9 cellular contexts compared by ENCODE assay signal in the genomic region with DNA sequence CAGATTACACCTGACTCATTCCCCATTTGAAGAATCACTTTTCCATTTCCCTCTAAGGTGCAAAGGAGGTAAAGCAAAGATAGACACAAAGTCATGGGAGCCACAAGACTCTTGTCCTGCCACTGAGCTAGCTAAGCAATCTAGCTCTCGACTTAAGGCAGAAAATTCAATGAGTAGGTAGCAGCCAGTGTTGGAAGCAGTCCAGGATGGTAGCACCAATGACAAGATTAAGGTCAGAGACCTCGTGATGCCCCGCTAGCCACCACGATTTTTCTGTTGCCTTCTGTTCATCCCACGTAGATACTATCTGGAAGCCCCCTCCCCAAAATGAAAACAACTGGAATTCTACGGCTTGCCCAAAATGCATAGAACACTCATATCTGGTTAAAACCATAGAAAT. TPM values are rescaled to one million over a fixed set of nuclear protein-coding genes. Genes with fewer than 3 reads are reported as not detected.
DNase-seq lines count a peak whose midpoint lies in the region; ATAC-seq, FAIRE-seq and TF ChIP-seq lines count a peak whose summit lies in the region.
"Had no signal": no experiment of that assay in that cellular context is flagged by ENCODE, and none has a peak within 500 bp of the region (broad histone marks: within the 10 kb centered on the region; RNA-seq: fewer than 3 reads in every experiment).

No MANE protein-coding gene starts in this region.

- H3K18ac ChIP-seq in H9 (ENCODE audit: insufficient read length, low read depth, low read length), result no peak overlapping the region

- H3K27me3 ChIP-seq in A673 (replicated peaks; ENCODE audit: insufficient read depth, low read depth, low read length, poor library complexity) (no peaks in the 10 kb centered on the region), H9 (ENCODE audit: insufficient read depth, low read length) (no peaks in the 10 kb centered on the region), mucosa of rectum (ENCODE audit: control insufficient read depth in 2 of 2, insufficient read depth in 2 of 2, low read length in 2 of 2) (no peaks in the 10 kb centered on the region)

- H3K9ac ChIP-seq in H9 (ENCODE audit: extremely low read depth, insufficient read length, low read length) (no peak overlapping the region), mucosa of rectum (ENCODE audit: low read depth in 1 of 2, low read length in 2 of 2) (peak overlapping the region in 1 of 2 donors; percentile 34)

- H3K9me3 ChIP-seq in A673 (ENCODE audit: low read depth, low read length, poor library complexity, severe bottlenecking) (no peaks in the 10 kb centered on the region), H9 (ENCODE audit: control insufficient read depth, low read depth, low read length) (no peaks in the 10 kb centered on the region), mucosa of rectum (ENCODE audit: control insufficient read depth in 2 of 2, low read length in 2 of 2) (no peaks in the 10 kb centered on the region)

- no CpG with 5 or more reads among the region's 6 CpGs for WGBS in H9 (ENCODE audit: extremely low coverage, insufficient read length, low lambda C conversion rate)

- POLR2A ChIA-PET in A673 (lab: Charles Lee; ENCODE audit: low non-redundant PET), result no interaction called here
- POLR2A ChIA-PET in activated naive CD8-positive, alpha-beta T cell treated with anti-CD3 and anti-CD28 coated beads, Interleukin-2, amount 10 ng/mL, durations not matched to agents 7 days and 5 days (lab: Charles Lee), result interaction anchor here (2.8 to 4.9 kb wide), 7 partner anchors 9 to 133 kb away, joined by 16 to 108 read pairs (median 70); a partner anchor contains a TSS

- TF ChIP-seq CTCF in A673 (conservative IDR thresholded peaks at IDR 0.05; ENCODE audit: low read depth, low read length) (no peak), H9 (conservative IDR thresholded peaks at IDR 0.05) (no peak)

- peaks cover 18 to 23% of the 10 kb centered on the region in 2 experiments for H3K4me1 Mint-ChIP-seq in H9
- peaks cover 55% of the 10 kb centered on the region for H3K4me1 Mint-ChIP-seq in activated naive CD8-positive, alpha-beta T cell treated with anti-CD3 and anti-CD28 coated beads, Interleukin-2, amount 10 ng/mL, durations not matched to agents 7 days and 5 days

- H3K14ac ChIP-seq in H9 (ENCODE audit: insufficient read depth, low read length), result no peak overlapping the region

- FAIRE-seq in frontal cortex (lab: Jason Lieb, UNC), result no peak

- H3K4ac ChIP-seq in H9 (ENCODE audit: low read depth, low read length), result no peak overlapping the region

- H3K27me3 Mint-ChIP-seq in H9 (ENCODE audit: low read depth), result peaks cover 18% of the 10 kb centered on the region
- H3K27me3 Mint-ChIP-seq in activated naive CD8-positive, alpha-beta T cell treated with anti-CD3 and anti-CD28 coated beads, Interleukin-2, amount 10 ng/mL, durations not matched to agents 7 days and 5 days, result peaks cover 3% of the 10 kb centered on the region

- peaks cover 20 to 35% (median 24%) of the 10 kb centered on the region in 3 experiments for H3K36me3 Mint-ChIP-seq in H9 (ENCODE audit: insufficient read depth in 1 of 3, low read depth in 3 of 3)
- peaks cover 19% of the 10 kb centered on the region for H3K36me3 Mint-ChIP-seq in activated naive CD8-positive, alpha-beta T cell treated with anti-CD3 and anti-CD28 coated beads, Interleukin-2, amount 10 ng/mL, durations not matched to agents 7 days and 5 days

- H4K5ac ChIP-seq in H9 (ENCODE audit: insufficient read length, low read depth, low read length), result no peak overlapping the region

- no peak overlapping the region for H2BK12ac ChIP-seq in H9 (ENCODE audit: insufficient read length, low read depth, low read length)

- H3K4me3 ChIP-seq in A673 (ENCODE audit: low read depth, low read length, poor library complexity, severe bottlenecking) (peak overlapping the region; percentile 82), mucosa of rectum (ENCODE audit: low read length in 2 of 2) (peak overlapping the region; percentile 33 to 85)

- no peak overlapping the region for H3K27ac Mint-ChIP-seq in H9
- peak overlapping the region; percentile 88 for H3K27ac Mint-ChIP-seq in activated naive CD8-positive, alpha-beta T cell treated with anti-CD3 and anti-CD28 coated beads, Interleukin-2, amount 10 ng/mL, durations not matched to agents 7 days and 5 days

- H3K23me2 ChIP-seq in H9 (ENCODE audit: insufficient read length, low read depth, low read length, poor library complexity, severe bottlenecking), result peaks cover 6% of the 10 kb centered on the region

- H3K79me1 ChIP-seq in H9 (ENCODE audit: insufficient read depth, low read depth, low read length, poor library complexity, severe bottlenecking), result no peaks in the 10 kb centered on the region

- H3K4me1 ChIP-seq in A673 (ENCODE audit: insufficient read depth, low read length, poor library complexity, severe bottlenecking) (peaks cover 14% of the 10 kb centered on the region), H9 (ENCODE audit: insufficient read depth, low read length) (no peaks in the 10 kb centered on the region), mucosa of rectum (ENCODE audit: control insufficient read depth in 2 of 2, insufficient read depth in 2 of 2, low read length in 2 of 2) (peaks cover 18 to 30% of the 10 kb centered on the region in 2 donors)

- peak overlapping the region; percentile 83 to 89; a peak in 3 of 5 replicates for H3K4me3 Mint-ChIP-seq in H9
- peak overlapping the region; percentile 95 for H3K4me3 Mint-ChIP-seq in activated naive CD8-positive, alpha-beta T cell treated with anti-CD3 and anti-CD28 coated beads, Interleukin-2, amount 10 ng/mL, durations not matched to agents 7 days and 5 days

- no peak overlapping the region for H3K23ac ChIP-seq in H9 (ENCODE audit: insufficient read length, low read depth, low read length)

- no peak overlapping the region for H4K91ac ChIP-seq in H9 (ENCODE audit: insufficient read length, low read depth, low read length)

- no peak overlapping the region for H2BK15ac ChIP-seq in H9 (ENCODE audit: low read depth, low read length)

- H2BK20ac ChIP-seq in H9 (ENCODE audit: low read depth, low read length, poor library complexity, severe bottlenecking), result no peak overlapping the region

- H4K20me1 ChIP-seq in H9 (ENCODE audit: control insufficient read depth, insufficient read depth, insufficient read length), result no peaks in the 10 kb centered on the region

- no peak for ATAC-seq in activated naive CD8-positive, alpha-beta T cell treated with anti-CD3 and anti-CD28 coated beads, Interleukin-2, amount 10 ng/mL, durations not matched to agents 7 days and 5 days (ENCODE audit: low read depth)

- H3K36me3 ChIP-seq in A673 (ENCODE audit: insufficient read depth, low read length, poor library complexity, severe bottlenecking) (peaks cover 18% of the 10 kb centered on the region), mucosa of rectum (ENCODE audit: control insufficient read depth in 2 of 2, insufficient read depth in 2 of 2, low read length in 2 of 2) (peaks cover 18 to 23% of the 10 kb centered on the region in 2 donors)

- no peak overlapping the region for H3K4me2 ChIP-seq in H9 (ENCODE audit: insufficient read depth, insufficient read length, low read length)

- H2AK5ac ChIP-seq in H9 (ENCODE audit: insufficient read length, low read length), result no peak overlapping the region

- no peak overlapping the region for H4K8ac ChIP-seq in H9 (replicated peaks; ENCODE audit: insufficient read length, low read depth, low read length)

- H3K27ac ChIP-seq in A673 (ENCODE audit: low read depth, low read length, poor library complexity, severe bottlenecking) (no peak overlapping the region), H9 (ENCODE audit: insufficient read length, low read depth, low read length) (no peak overlapping the region), mucosa of rectum (ENCODE audit: low read depth in 2 of 2, low read length in 2 of 2) (no peak overlapping the region)

- BruUV-seq in A673 (replicated peaks; lab: Mats Ljungman, UMichigan), result no TSS peak

- no peak overlapping the region for H2BK5ac ChIP-seq in H9 (ENCODE audit: insufficient read length, low read length)

- no peak for DNase-seq in A673 (ENCODE audit: low spot score)
- DNase-seq in H9, result no peak
- DNase-seq in activated naive CD8-positive, alpha-beta T cell treated with anti-CD3 and anti-CD28 coated beads, Interleukin-2, amount 10 ng/mL, durations not matched to agents 7 days and 5 days, result no peak
- DNase-seq in stimulated activated CD4-positive, alpha-beta T cell treated with anti-CD3 and anti-CD28 coated beads, Interleukin-15, amount 100 ng/mL, for 24 hours, result no peak
- no peak for DNase-seq in effector CD8-positive, alpha-beta T cell (lab: John Stamatoyannopoulos, UW)
- no peak for DNase-seq in NCI-H1436 treated with DMSO at 0.1 percent for 48 hours (lab: John Stamatoyannopoulos, UW)
- no peak for DNase-seq in frontal cortex (ENCODE audit: low spot score in 2 of 2)
- DNase-seq: DMS 273 treated with DMSO at 0.1 percent for 48 hours had no signal

- CTCF ChIA-PET in A673 (lab: Charles Lee), result no interaction called here

- H2BK120ac ChIP-seq in H9 (ENCODE audit: low read depth, low read length, poor library complexity, severe bottlenecking), result no peak overlapping the region

- no peaks in the 10 kb centered on the region; a peak in 2 of 5 replicates for H3K9me3 Mint-ChIP-seq in H9
- H3K9me3 Mint-ChIP-seq in activated naive CD8-positive, alpha-beta T cell treated with anti-CD3 and anti-CD28 coated beads, Interleukin-2, amount 10 ng/mL, durations not matched to agents 7 days and 5 days, result no peaks in the 10 kb centered on the region

- intact Hi-C loops in A673 (cut with micrococcal nuclease; ENCODE audit: unreplicated experiment), result no loop called here

- H2AFZ ChIP-seq in H9 (ENCODE audit: low read length), result no peak overlapping the region

- H3T11ph ChIP-seq in H9 (ENCODE audit: low read length), result no peak overlapping the region

- H3K79me2 ChIP-seq in H9 (ENCODE audit: insufficient read depth, low read length), result no peaks in the 10 kb centered on the region; the same call in 1 of the 2 replicates

- no peak overlapping the region for H3K56ac ChIP-seq in H9 (ENCODE audit: insufficient read length, low read depth, low read length)

RNA-seq across cellular contexts. Expression of a gene that starts 1.4 kb away (rescaled TPM):
- total RNA-seq in A673 (2021) (10.0 and 10.9 TPM in 2 replicates), H9 (2021) (10.3 TPM in 2 replicates), frontal cortex (1.2 TPM)
- 10 to 100 TPM; 65.5 to 72.1 TPM for total RNA-seq in activated naive CD8-positive, alpha-beta T cell treated with anti-CD3 and anti-CD28 coated beads, Interleukin-2, amount 10 ng/mL, durations not matched to agents 7 days and 5 days

RNA-seq across cellular contexts. Expression of a gene that starts 17.2 kb away (rescaled TPM):
- total RNA-seq in A673 (2021), result 6.9 and 7.4 TPM in 2 replicates
- total RNA-seq in H9 (2021), result 1.4 and 2.3 TPM in 2 replicates
- total RNA-seq in activated naive CD8-positive, alpha-beta T cell treated with anti-CD3 and anti-CD28 coated beads, Interleukin-2, amount 10 ng/mL, durations not matched to agents 7 days and 5 days, result 10 to 100 TPM; 49.4 to 50.1 TPM
- 0.82 TPM for total RNA-seq in frontal cortex

RNA-seq across cellular contexts. Expression of a gene that starts 24.0 kb away (rescaled TPM):
- total RNA-seq in A673 (2021), result 378 and 401 TPM in 2 replicates
- total RNA-seq in H9 (2021), result 321 and 329 TPM in 2 replicates
- 100 to 1,000 TPM; 169 to 170 TPM for total RNA-seq in activated naive CD8-positive, alpha-beta T cell treated with anti-CD3 and anti-CD28 coated beads, Interleukin-2, amount 10 ng/mL, durations not matched to agents 7 days and 5 days
- total RNA-seq in frontal cortex, result 27.3 TPM

RNA-seq across cellular contexts. Expression of a gene that starts 24.3 kb away (rescaled TPM):
- total RNA-seq in A673 (2021) (not detected in 2 replicates), H9 (2021) (0.29 and 0.37 TPM in 2 replicates), frontal cortex (0.41 TPM)
- 100 to 1,000 TPM; 152 to 158 TPM for total RNA-seq in activated naive CD8-positive, alpha-beta T cell treated with anti-CD3 and anti-CD28 coated beads, Interleukin-2, amount 10 ng/mL, durations not matched to agents 7 days and 5 days

RNA-seq across cellular contexts. Expression of a gene that starts 24.8 kb away (rescaled TPM):
- total RNA-seq in A673 (2021) (125 and 128 TPM in 2 replicates), H9 (2021) (105 and 114 TPM in 2 replicates), frontal cortex (9.4 TPM)
- 100 to 1,000 TPM; 147 to 157 TPM for total RNA-seq in activated naive CD8-positive, alpha-beta T cell treated with anti-CD3 and anti-CD28 coated beads, Interleukin-2, amount 10 ng/mL, durations not matched to agents 7 days and 5 days
